19 cellular contexts compared by ENCODE assay signal in genomic region chr13:105552078-105552477, GRCh38.
A peak's percentile ranks its signal among the peaks of the same experiment; 100 is the strongest.
DNase-seq lines count a peak whose midpoint lies in the region; ATAC-seq and TF ChIP-seq lines count a peak whose summit lies in the region.
"Had no signal": no experiment of that assay in that cellular context is flagged by ENCODE, and none has a peak within 500 bp of the region (broad histone marks: within the 10 kb centered on the region; RNA-seq: fewer than 3 reads in every experiment).

No MANE protein-coding gene starts in this region.

- H3K4me3 ChIP-seq in HL-60 (replicated peaks; ENCODE audit: insufficient read depth, low read length), result no peak overlapping the region
- no peak overlapping the region for H3K4me3 ChIP-seq in ascending aorta
- H3K4me3 ChIP-seq: GM23248, MG63 had no signal

- DNase-seq in activated CD8-positive, alpha-beta T cell treated with anti-CD3 and anti-CD28 coated beads for 36 hours, result peak; percentile 51
- no peak for DNase-seq in activated CD8-positive, alpha-beta T cell treated with anti-CD3 and anti-CD28 coated beads, Interleukin-2, amount 10 ng/mL, durations not matched to agents 7 days and 5 days
- DNase-seq in HL-60 (ENCODE audit: low read depth in 1 of 2, low spot score in 1 of 2) (peak; percentile 17 to 28), MV-4-11 (lab: John Stamatoyannopoulos, UW) (peak; percentile 82), WTC11 (ENCODE audit: low spot score) (no peak), nucleus accumbens (lab: John Stamatoyannopoulos, UW) (no peak), SW 1271 (lab: John Stamatoyannopoulos, UW) (no peak), ascending aorta (ENCODE audit: low spot score in 2 of 2) (no peak)
- DNase-seq: 8988T, DMS53, GDM1, GM23248, KG1, MG63, NCI-H1436, NCI-H2029 treated with DMSO at 0.1 percent for 48 hours, NCI-H510A treated with DMSO at 0.1 percent for 48 hours, RPMI8226 had no signal

- ATAC-seq in activated CD8-positive, alpha-beta T cell treated with anti-CD3 and anti-CD28 coated beads for 36 hours, result peak; percentile 62
- ATAC-seq in activated CD8-positive, alpha-beta T cell treated with anti-CD3 and anti-CD28 coated beads, Interleukin-2, amount 10 ng/mL, durations not matched to agents 7 days and 5 days, result no peak
- ATAC-seq in WTC11, result no peak

- H3K27ac ChIP-seq in HL-60 (replicated peaks) (no peak overlapping the region), ascending aorta (no peak overlapping the region)
- H3K27ac ChIP-seq: GM23248 had no signal

- intact Hi-C loops in activated CD8-positive, alpha-beta T cell treated with anti-CD3 and anti-CD28 coated beads for 36 hours (cut with micrococcal nuclease), result no loop called here
- intact Hi-C loops in ascending aorta (cut with DNase I), result no loop called here

- H3K27me3 ChIP-seq in HL-60 (ENCODE audit: insufficient read depth, poor library complexity, severe bottlenecking) (no peaks in the 10 kb centered on the region), ascending aorta (no peaks in the 10 kb centered on the region)
- H3K27me3 ChIP-seq: MG63 had no signal

- no peaks in the 10 kb centered on the region for H3K9me3 ChIP-seq in ascending aorta
- H3K9me3 ChIP-seq: MG63 had no signal

- peaks cover 4% of the 10 kb centered on the region for H3K4me1 Mint-ChIP-seq in activated CD8-positive, alpha-beta T cell treated with anti-CD3 and anti-CD28 coated beads for 36 hours (ENCODE audit: low read depth)
- no peaks in the 10 kb centered on the region for H3K4me1 Mint-ChIP-seq in activated CD8-positive, alpha-beta T cell treated with anti-CD3 and anti-CD28 coated beads, Interleukin-2, amount 10 ng/mL, durations not matched to agents 7 days and 5 days (ENCODE audit: low read depth)
- 0 out of 2 replicates have a peak, but pooled peaks cover 3% of the 10 kb centered on the region for H3K4me1 Mint-ChIP-seq in WTC11
- H3K4me1 Mint-ChIP-seq: CD14-positive monocyte had no signal

- CTCF ChIA-PET in activated CD8-positive, alpha-beta T cell treated with anti-CD3 and anti-CD28 coated beads for 36 hours (lab: Charles Lee), result no interaction called here
- CTCF ChIA-PET in activated CD8-positive, alpha-beta T cell treated with anti-CD3 and anti-CD28 coated beads, Interleukin-2, amount 10 ng/mL, durations not matched to agents 7 days and 5 days (lab: Charles Lee), result no interaction called here
- CTCF ChIA-PET in WTC11 (lab: Charles Lee), result no interaction called here

- no peak overlapping the region for H3K4me3 Mint-ChIP-seq in activated CD8-positive, alpha-beta T cell treated with anti-CD3 and anti-CD28 coated beads for 36 hours
- H3K4me3 Mint-ChIP-seq in activated CD8-positive, alpha-beta T cell treated with anti-CD3 and anti-CD28 coated beads, Interleukin-2, amount 10 ng/mL, durations not matched to agents 7 days and 5 days, result no peak overlapping the region
- H3K4me3 Mint-ChIP-seq in WTC11, result no peak overlapping the region
- H3K4me3 Mint-ChIP-seq: CD14-positive monocyte had no signal

- H3K36me3 Mint-ChIP-seq in activated CD8-positive, alpha-beta T cell treated with anti-CD3 and anti-CD28 coated beads for 36 hours (ENCODE audit: low read depth), result no peaks in the 10 kb centered on the region
- no peaks in the 10 kb centered on the region for H3K36me3 Mint-ChIP-seq in activated CD8-positive, alpha-beta T cell treated with anti-CD3 and anti-CD28 coated beads, Interleukin-2, amount 10 ng/mL, durations not matched to agents 7 days and 5 days (ENCODE audit: low read depth)
- H3K36me3 Mint-ChIP-seq in WTC11, result no peaks in the 10 kb centered on the region
- H3K36me3 Mint-ChIP-seq: CD14-positive monocyte had no signal

- H3K27ac Mint-ChIP-seq in activated CD8-positive, alpha-beta T cell treated with anti-CD3 and anti-CD28 coated beads for 36 hours, result no peak overlapping the region
- no peak overlapping the region for H3K27ac Mint-ChIP-seq in activated CD8-positive, alpha-beta T cell treated with anti-CD3 and anti-CD28 coated beads, Interleukin-2, amount 10 ng/mL, durations not matched to agents 7 days and 5 days
- H3K27ac Mint-ChIP-seq in WTC11, result peak overlapping the region; percentile 30; the same call in 1 of the 2 replicates
- H3K27ac Mint-ChIP-seq: CD14-positive monocyte had no signal

- POLR2A ChIA-PET in activated CD8-positive, alpha-beta T cell treated with anti-CD3 and anti-CD28 coated beads for 36 hours (lab: Charles Lee), result no interaction called here
- POLR2A ChIA-PET in activated CD8-positive, alpha-beta T cell treated with anti-CD3 and anti-CD28 coated beads, Interleukin-2, amount 10 ng/mL, durations not matched to agents 7 days and 5 days (lab: Charles Lee), result no interaction called here
- POLR2A ChIA-PET in WTC11 (lab: Charles Lee), result no interaction called here

- H3K4me1 ChIP-seq in ascending aorta, result no peaks in the 10 kb centered on the region

- H3K9me3 Mint-ChIP-seq in activated CD8-positive, alpha-beta T cell treated with anti-CD3 and anti-CD28 coated beads for 36 hours, result no peaks in the 10 kb centered on the region
- no peaks in the 10 kb centered on the region for H3K9me3 Mint-ChIP-seq in activated CD8-positive, alpha-beta T cell treated with anti-CD3 and anti-CD28 coated beads, Interleukin-2, amount 10 ng/mL, durations not matched to agents 7 days and 5 days (ENCODE audit: insufficient read depth)
- H3K9me3 Mint-ChIP-seq in WTC11, result peaks cover 7% of the 10 kb centered on the region

- no peak for TF ChIP-seq CTCF in activated CD8-positive, alpha-beta T cell treated with anti-CD3 and anti-CD28 coated beads for 36 hours (IDR thresholded peaks at IDR 0.05)
- TF ChIP-seq CTCF in HL-60 (IDR thresholded peaks at IDR 0.05; ENCODE audit: insufficient read depth, low read length) (no peak), WTC11 (IDR thresholded peaks at IDR 0.05) (no peak), ascending aorta (IDR thresholded peaks at IDR 0.05) (no peak)

- no peaks in the 10 kb centered on the region for H3K27me3 Mint-ChIP-seq in activated CD8-positive, alpha-beta T cell treated with anti-CD3 and anti-CD28 coated beads for 36 hours
- no peaks in the 10 kb centered on the region for H3K27me3 Mint-ChIP-seq in activated CD8-positive, alpha-beta T cell treated with anti-CD3 and anti-CD28 coated beads, Interleukin-2, amount 10 ng/mL, durations not matched to agents 7 days and 5 days (ENCODE audit: low read depth)
- no peaks in the 10 kb centered on the region for H3K27me3 Mint-ChIP-seq in WTC11 (ENCODE audit: low read depth)

- no peaks in the 10 kb centered on the region for H3K36me3 ChIP-seq in ascending aorta
- H3K36me3 ChIP-seq: MG63 had no signal

TF ChIP-seq in WTC11, 78 proteins besides CTCF, POLR2A, EP300 and RAD21 (continues in another document):
- TF ChIP-seq ZNF423 (CRISPR knock-in tag; IDR thresholded peaks at IDR 0.05), result no peak
- TF ChIP-seq TEAD1 (CRISPR knock-in tag; IDR thresholded peaks at IDR 0.05), result no peak
- TF ChIP-seq ZNF138 (CRISPR knock-in tag; conservative IDR thresholded peaks at IDR 0.05), result no peak
- no peak for TF ChIP-seq CREB1 (CRISPR knock-in tag; IDR thresholded peaks at IDR 0.05)
- no peak for TF ChIP-seq ATF3 (CRISPR knock-in tag; conservative IDR thresholded peaks at IDR 0.05)
- TF ChIP-seq ATF1 (CRISPR knock-in tag; IDR thresholded peaks at IDR 0.05), result no peak
- no peak for TF ChIP-seq ZNF121 (CRISPR knock-in tag; IDR thresholded peaks at IDR 0.05)
- TF ChIP-seq NFYB (CRISPR knock-in tag; conservative IDR thresholded peaks at IDR 0.05; ENCODE audit: low read depth), result no peak
- TF ChIP-seq USF1 (CRISPR knock-in tag; IDR thresholded peaks at IDR 0.05), result no peak
- TF ChIP-seq ZNF512 (CRISPR knock-in tag; IDR thresholded peaks at IDR 0.05; ENCODE audit: borderline replicate concordance), result no peak
- no peak for TF ChIP-seq ZBTB21 (CRISPR knock-in tag; IDR thresholded peaks at IDR 0.05; ENCODE audit: borderline replicate concordance)
- TF ChIP-seq ZMAT4 (CRISPR knock-in tag; IDR thresholded peaks at IDR 0.05), result no peak
- TF ChIP-seq, protein P1, sequence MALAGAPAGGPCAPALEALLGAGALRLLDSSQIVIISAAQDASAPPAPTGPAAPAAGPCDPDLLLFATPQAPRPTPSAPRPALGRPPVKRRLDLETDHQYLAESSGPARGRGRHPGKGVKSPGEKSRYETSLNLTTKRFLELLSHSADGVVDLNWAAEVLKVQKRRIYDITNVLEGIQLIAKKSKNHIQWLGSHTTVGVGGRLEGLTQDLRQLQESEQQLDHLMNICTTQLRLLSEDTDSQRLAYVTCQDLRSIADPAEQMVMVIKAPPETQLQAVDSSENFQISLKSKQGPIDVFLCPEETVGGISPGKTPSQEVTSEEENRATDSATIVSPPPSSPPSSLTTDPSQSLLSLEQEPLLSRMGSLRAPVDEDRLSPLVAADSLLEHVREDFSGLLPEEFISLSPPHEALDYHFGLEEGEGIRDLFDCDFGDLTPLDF (CRISPR knock-in tag; IDR thresholded peaks at IDR 0.05), result no peak
- TF ChIP-seq SP1 (CRISPR knock-in tag; conservative IDR thresholded peaks at IDR 0.05), result no peak
- no peak for TF ChIP-seq JAZF1 (CRISPR knock-in tag; IDR thresholded peaks at IDR 0.05)

Comparison
In these comparisons a context has a peak if more than half of its experiments do, and no peak if none do; other contexts are left out.
1. DNase-seq: peak in activated CD8-positive, alpha-beta T cell treated with anti-CD3 and anti-CD28 coated beads for 36 hours (single experiment), HL-60 (2 of 2) and MV-4-11 (single experiment); none in activated CD8-positive, alpha-beta T cell treated with anti-CD3 and anti-CD28 coated beads, Interleukin-2, amount 10 ng/mL, durations not matched to agents 7 days and 5 days (single experiment), WTC11 (single experiment), nucleus accumbens (0 of 56), SW 1271 (0 of 2) and ascending aorta (0 of 2).